Comparison of ENCODE assay signal across 34 cellular contexts in genomic region chr2:135551356-135551755, GRCh38.
"Had no signal": no experiment of that assay in that cellular context is flagged by ENCODE, and none has a peak within 500 bp of the region (broad histone marks: within the 10 kb centered on the region; RNA-seq: fewer than 3 reads in every experiment).

No MANE protein-coding gene starts in this region.

- H3K27me3 ChIP-seq: MG63 had no signal

- H3K9me3 ChIP-seq: MG63 had no signal

- DNase-seq: Karpas-422, Kasumi-1, MG63, MM.1S, MV-4-11, NCI-H1048, NCI-H1092, NCI-H1092 treated with DMSO at 0.1 percent for 48 hours, NCI-H1105, NCI-H1105 treated with DMSO at 0.1 percent for 48 hours, NCI-H1417, NCI-H1417 treated with DMSO at 0.1 percent for 48 hours, NCI-H1436, NCI-H1436 treated with DMSO at 0.1 percent for 48 hours, NCI-H146, NCI-H1694, NCI-H1694 treated with DMSO at 0.1 percent for 48 hours, NCI-H187, NCI-H187 treated with DMSO at 0.1 percent for 48 hours, NCI-H1930, NCI-H2029, NCI-H2029 treated with DMSO at 0.1 percent for 48 hours, NCI-H2081, NCI-H2081 treated with DMSO at 0.1 percent for 48 hours, NCI-H2107, NCI-H2171, NCI-H2171 treated with DMSO at 0.1 percent for 48 hours, NCI-H2227 treated with DMSO at 0.1 percent for 48 hours, NCI-H226, NCI-H345, NCI-H446, NCI-H446 treated with DMSO at 0.1 percent for 48 hours, NCI-H510A, NCI-H510A treated with DMSO at 0.1 percent for 48 hours had no signal

- H3K4me3 ChIP-seq: MG63 had no signal
